Comparison of ENCODE assay signal across 30 cellular contexts in the genomic region with DNA sequence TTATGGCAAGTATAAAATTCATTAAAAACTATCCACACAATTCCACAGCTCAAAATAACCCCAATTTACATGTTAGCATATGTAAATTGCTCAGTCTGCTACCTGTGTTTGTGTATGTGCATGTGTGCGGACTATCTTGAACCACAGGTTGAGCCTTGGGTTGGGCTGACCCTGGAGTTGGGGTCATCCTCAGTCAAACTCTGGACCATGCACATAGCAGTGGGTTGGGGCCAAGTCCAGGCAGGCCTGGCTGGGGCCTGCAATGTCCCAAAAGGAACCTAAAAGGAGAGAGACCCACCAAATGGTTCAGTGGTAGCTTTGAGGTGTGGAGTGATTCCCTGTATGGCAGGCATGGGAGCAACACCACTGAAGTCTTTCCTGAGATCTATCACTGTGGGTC.
"Had no signal": no experiment of that assay in that cellular context is flagged by ENCODE, and none has a peak within 500 bp of the region (broad histone marks: within the 10 kb centered on the region; RNA-seq: fewer than 3 reads in every experiment).

No MANE protein-coding gene starts in this region.

- H3K4me3 Mint-ChIP-seq: activated CD4-positive, alpha-beta memory T cell treated with anti-CD3 and anti-CD28 coated beads for 36 hours; activated CD4-positive, alpha-beta T cell treated with anti-CD3 and anti-CD28 coated beads, Interleukin-2, amount 10 ng/mL, durations not matched to agents 7 days and 5 days; activated naive CD8-positive, alpha-beta T cell treated with anti-CD3 and anti-CD28 coated beads, Interleukin-2, amount 50 U/mL, for 24 hours; brain; central memory CD8-positive, alpha-beta T cell; T-cell had no signal

- ATAC-seq: activated naive CD4-positive, alpha-beta T cell treated with anti-CD3 and anti-CD28 coated beads, Interleukin-2, amount 50 U/mL, for 72 hours; activated naive CD8-positive, alpha-beta T cell treated with anti-CD3 and anti-CD28 coated beads, Interleukin-2, amount 50 U/mL, for 24 hours; Panc1; Right ventricle myocardium inferior; T-cell had no signal

- H3K27me3 Mint-ChIP-seq: activated CD4-positive, alpha-beta memory T cell treated with anti-CD3 and anti-CD28 coated beads for 36 hours; activated CD4-positive, alpha-beta T cell treated with anti-CD3 and anti-CD28 coated beads, Interleukin-2, amount 10 ng/mL, durations not matched to agents 7 days and 5 days; activated naive CD8-positive, alpha-beta T cell treated with anti-CD3 and anti-CD28 coated beads, Interleukin-2, amount 50 U/mL, for 24 hours; brain; central memory CD8-positive, alpha-beta T cell; T-cell had no signal

- DNase-seq: activated CD4-positive, alpha-beta memory T cell treated with anti-CD3 and anti-CD28 coated beads for 36 hours; activated CD4-positive, alpha-beta T cell treated with anti-CD3 and anti-CD28 coated beads, Interleukin-2, amount 10 ng/mL, durations not matched to agents 7 days and 5 days; activated CD4-positive, CD25-positive, alpha-beta regulatory T cell; activated CD8-positive, alpha-beta memory T cell treated with anti-CD3 and anti-CD28 coated beads, Interleukin-2, amount 50 U/mL, for 4 hours; activated naive CD8-positive, alpha-beta T cell treated with anti-CD3 and anti-CD28 coated beads, Interleukin-2, amount 50 U/mL, for 24 hours; activated T-cell treated with anti-CD3 and anti-CD28 coated beads, Interleukin-2, amount 50 U/mL, for 1 hour; amniotic stem cell; Kasumi-1; KBM-7; NCI-H1048; NCI-H146; NCI-H187 treated with DMSO at 0.1 percent for 48 hours; NCI-H2081 treated with DMSO at 0.1 percent for 48 hours; NCI-H2171 treated with DMSO at 0.1 percent for 48 hours; NCI-H345; NCI-H510A; NCI-H526 treated with DMSO at 0.1 percent for 48 hours; NCI-H82; RPMI8226; T-cell; T-helper 2 cell; T1000 had no signal

- H3K27ac ChIP-seq: SK-N-MC had no signal

- H3K27ac Mint-ChIP-seq: activated CD4-positive, alpha-beta memory T cell treated with anti-CD3 and anti-CD28 coated beads for 36 hours; activated CD4-positive, alpha-beta T cell treated with anti-CD3 and anti-CD28 coated beads, Interleukin-2, amount 10 ng/mL, durations not matched to agents 7 days and 5 days; activated naive CD8-positive, alpha-beta T cell treated with anti-CD3 and anti-CD28 coated beads, Interleukin-2, amount 50 U/mL, for 24 hours; T-cell had no signal

- H3K4me3 ChIP-seq: SK-N-MC had no signal

- H3K9me3 Mint-ChIP-seq: activated CD4-positive, alpha-beta T cell treated with anti-CD3 and anti-CD28 coated beads, Interleukin-2, amount 10 ng/mL, durations not matched to agents 7 days and 5 days; activated naive CD8-positive, alpha-beta T cell treated with anti-CD3 and anti-CD28 coated beads, Interleukin-2, amount 50 U/mL, for 24 hours; central memory CD8-positive, alpha-beta T cell; T-cell had no signal

- FAIRE-seq: astrocyte, TTC549 had no signal
